In genomic region chr9:4119778-4120554, GRCh38 we compare ENCODE assay signal across 22 cellular contexts.
DNase-seq lines count a peak whose midpoint lies in the region; ATAC-seq, FAIRE-seq and TF ChIP-seq lines count a peak whose summit lies in the region.
"Had no signal": no experiment of that assay in that cellular context is flagged by ENCODE, and none has a peak within 500 bp of the region (broad histone marks: within the 10 kb centered on the region; RNA-seq: fewer than 3 reads in every experiment).

No MANE protein-coding gene starts in this region.

- peak; percentile 41 for FAIRE-seq in D721Med (lab: Jason Lieb, UNC)
- FAIRE-seq in bronchial epithelial cell (lab: Jason Lieb, UNC), result peak; percentile 13

- ATAC-seq in left colon (peak; percentile 28), gastrocnemius medialis (no peak), GM19397 (IDR thresholded peaks at IDR 0.05; ENCODE audit: unreplicated experiment) (no peak)
- ATAC-seq: GM23338 had no signal

- in situ Hi-C loops in gastrocnemius medialis (cut with MboI; ENCODE audit: low sequenced_read_pairs in 4 of 4), result no loop called here

- H3K9me3 ChIP-seq in gastrocnemius medialis, result no peaks in the 10 kb centered on the region

- TF ChIP-seq CTCF in D721Med (IDR thresholded peaks at IDR 0.05; ENCODE audit: insufficient read depth, missing control alignments) (no peak), bronchial epithelial cell (IDR thresholded peaks at IDR 0.05; ENCODE audit: insufficient read depth, low read length, severe bottlenecking) (no peak), gastrocnemius medialis (IDR thresholded peaks at IDR 0.05 in 4 of 5, conservative IDR thresholded peaks at IDR 0.05 in 1 of 5) (no peak)

- intact Hi-C loops in left colon (cut with DNase I, micrococcal nuclease), result no loop called here
- intact Hi-C loops in gastrocnemius medialis (cut with DNase I; ENCODE audit: low total_unique reads), result no loop called here

- no peaks in the 10 kb centered on the region for H3K36me3 ChIP-seq in bronchial epithelial cell (ENCODE audit: control insufficient read depth, insufficient read depth, low read length)
- no peaks in the 10 kb centered on the region for H3K36me3 ChIP-seq in gastrocnemius medialis

- H3K27me3 ChIP-seq in bronchial epithelial cell (ENCODE audit: control insufficient read depth, insufficient read depth, low read length) (no peaks in the 10 kb centered on the region), gastrocnemius medialis (no peaks in the 10 kb centered on the region)

- peak; percentile 12 for DNase-seq in NCI-H2171 treated with DMSO at 0.1 percent for 48 hours (lab: John Stamatoyannopoulos, UW)
- DNase-seq in NCI-H2171 (lab: John Stamatoyannopoulos, UW), result no peak
- DNase-seq in D721Med (ENCODE audit: insufficient read length, low spot score), result no peak
- DNase-seq in bronchial epithelial cell (ENCODE audit: low read depth), result peak; percentile 70
- DNase-seq in left colon, result no peak
- no peak for DNase-seq in gastrocnemius medialis
- DNase-seq in mucosa of gallbladder (ENCODE audit: low spot score), result no peak
- DNase-seq: 8988T, Calu3, DMS153, H9, NCI-H1092, NCI-H1417 treated with DMSO at 0.1 percent for 48 hours, NCI-H187, NCI-H2081 treated with DMSO at 0.1 percent for 48 hours, NCI-H524, NCI-H774, RPMI8226, SHP77 had no signal

- H3K27ac ChIP-seq in gastrocnemius medialis, result no peak overlapping the region
- H3K27ac ChIP-seq: KMS-11 had no signal

- no peak overlapping the region for H3K4me3 ChIP-seq in bronchial epithelial cell (ENCODE audit: low read depth, low read length)
- H3K4me3 ChIP-seq in gastrocnemius medialis, result no peak overlapping the region
- H3K4me3 ChIP-seq: GM23338 had no signal

- H3K4me1 ChIP-seq in gastrocnemius medialis, result peaks cover 6 to 7% of the 10 kb centered on the region in 2 donors

- TF ChIP-seq POLR2A in gastrocnemius medialis (IDR thresholded peaks at IDR 0.05), result no peak

Comparison
In these comparisons a context has a peak if more than half of its experiments do, and no peak if none do; other contexts are left out.
1. DNase-seq: peak in NCI-H2171 treated with DMSO at 0.1 percent for 48 hours (single experiment) and bronchial epithelial cell (single experiment); none in NCI-H2171 (single experiment), D721Med (single experiment), left colon (0 of 2), gastrocnemius medialis (0 of 2) and mucosa of gallbladder (single experiment).